Comparison of ENCODE assay signal across 8 cellular contexts in genomic region chr1:107776898-107777663, GRCh38.
DNase-seq lines count a peak whose midpoint lies in the region; ATAC-seq and TF ChIP-seq lines count a peak whose summit lies in the region.

No MANE protein-coding gene starts in this region.

- ATAC-seq in GM18498 (IDR thresholded peaks at IDR 0.05; ENCODE audit: unreplicated experiment): peak; percentile 92
- ATAC-seq in HG03159 (IDR thresholded peaks at IDR 0.05; ENCODE audit: unreplicated experiment): peak; percentile 94

- H3K27me3 ChIP-seq in SJCRH30: no peaks in the 10 kb centered on the region

- H3K4me1 ChIP-seq in SJCRH30: peaks cover 9% of the 10 kb centered on the region

- peak; percentile 48 for DNase-seq in GM20000 (ENCODE audit: low spot score)
- peak; percentile 55 to 76 for DNase-seq in SJCRH30
- DNase-seq in NCI-H187 (lab: John Stamatoyannopoulos, UW): no peak
- no peak for DNase-seq in activated CD8-positive, alpha-beta memory T cell treated with anti-CD3 and anti-CD28 coated beads for 24 hours
- no peak for DNase-seq in stimulated activated CD8-positive, alpha-beta memory T cell treated with anti-CD3 and anti-CD28 coated beads, Interleukin-4, amount 100 ng/mL, for 48 hours
- DNase-seq in dedifferentiated amniotic fluid mesenchymal stem cell (ENCODE audit: extremely low spot score): no peak

- H3K4me3 ChIP-seq in SJCRH30: no peak overlapping the region

- no peaks in the 10 kb centered on the region for H3K9me3 ChIP-seq in SJCRH30 (replicated peaks)

- peak overlapping the region; percentile 6; the same call in 1 of the 2 replicates for H3K27ac ChIP-seq in SJCRH30

- TF ChIP-seq CTCF in GM20000 (IDR thresholded peaks at IDR 0.05; ENCODE audit: extremely low read depth, missing control alignments): no peak

- 0 out of 2 replicates have a peak, but pooled peaks cover 4% of the 10 kb centered on the region for H3K36me3 ChIP-seq in SJCRH30

Comparison
In these comparisons a context has a peak if more than half of its experiments do, and no peak if none do; other contexts are left out.
1. DNase-seq: peak in GM20000 (single experiment) and SJCRH30 (2 of 2); none in NCI-H187 (0 of 2), activated CD8-positive, alpha-beta memory T cell treated with anti-CD3 and anti-CD28 coated beads for 24 hours (single experiment), stimulated activated CD8-positive, alpha-beta memory T cell treated with anti-CD3 and anti-CD28 coated beads, Interleukin-4, amount 100 ng/mL, for 48 hours (single experiment) and dedifferentiated amniotic fluid mesenchymal stem cell (single experiment).